Comparison of ENCODE assay signal across 8 cellular contexts in the genomic region with DNA sequence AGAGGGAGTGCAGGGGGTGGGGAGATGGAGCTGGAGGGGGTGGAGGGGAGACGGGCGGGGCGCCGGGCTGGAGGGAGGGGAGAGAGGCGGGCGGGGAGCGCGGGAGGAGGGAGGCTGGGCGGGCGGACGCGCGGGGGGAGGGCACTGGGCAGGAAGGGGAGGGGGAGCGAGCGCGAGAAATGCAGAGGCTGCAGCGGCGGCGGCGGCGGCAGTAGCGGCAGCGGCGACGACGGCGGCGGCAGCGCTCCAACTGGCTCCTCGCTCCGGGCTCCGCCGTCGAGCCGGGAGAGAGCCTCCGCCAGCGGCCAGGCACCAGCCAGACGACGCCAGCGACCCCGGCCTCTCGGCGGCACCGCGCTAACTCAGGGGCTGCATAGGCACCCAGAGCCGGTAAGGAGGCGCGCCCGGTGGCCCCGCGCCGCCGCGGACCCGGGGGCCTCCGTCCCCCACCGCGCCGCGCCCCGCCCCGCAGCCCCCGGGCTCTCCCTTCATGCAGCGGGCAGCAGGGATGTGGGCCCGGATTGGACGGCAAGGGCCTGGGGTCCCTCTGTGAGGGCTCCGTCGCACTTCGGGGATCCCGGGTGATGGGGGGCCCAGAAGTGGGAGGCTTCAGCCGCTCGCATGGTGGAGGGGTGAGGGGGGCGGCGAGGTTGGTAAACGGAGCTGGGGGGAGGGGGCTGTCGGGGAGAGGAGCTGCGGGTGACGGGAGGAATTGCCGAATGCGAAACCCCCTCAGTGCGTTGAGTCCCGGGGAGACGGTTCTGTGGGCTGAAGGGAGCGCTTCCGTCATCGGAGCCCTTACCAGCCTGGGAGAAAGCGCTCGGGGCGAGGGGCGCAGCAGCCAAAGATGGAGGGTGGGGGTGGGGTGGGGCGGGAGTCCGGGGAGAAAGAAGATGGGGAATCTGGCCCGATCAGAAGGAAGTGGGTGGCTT. TPM values are rescaled to one million over a fixed set of nuclear protein-coding genes. Genes with fewer than 3 reads are reported as not detected.
DNase-seq lines count a peak whose midpoint lies in the region; ATAC-seq and TF ChIP-seq lines count a peak whose summit lies in the region.

A gene with protein sequence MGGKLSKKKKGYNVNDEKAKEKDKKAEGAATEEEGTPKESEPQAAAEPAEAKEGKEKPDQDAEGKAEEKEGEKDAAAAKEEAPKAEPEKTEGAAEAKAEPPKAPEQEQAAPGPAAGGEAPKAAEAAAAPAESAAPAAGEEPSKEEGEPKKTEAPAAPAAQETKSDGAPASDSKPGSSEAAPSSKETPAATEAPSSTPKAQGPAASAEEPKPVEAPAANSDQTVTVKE (plus strand): TSS at position 211 of the 932 bp plus-strand sequence. CDS start 57,586 bp downstream, outside the sequence.

- H3K14ac ChIP-seq in neuronal stem cell (ENCODE audit: low read length), result no peak within 1 kb of the TSS

- H2BK15ac ChIP-seq in neuronal stem cell (ENCODE audit: low read length), result peak within 1 kb of the TSS; percentile 72

- H3K9ac ChIP-seq in neuronal stem cell (ENCODE audit: low read depth, low read length, poor library complexity), result peak within 1 kb of the TSS; percentile 97

- peak; percentile 35 for ATAC-seq in HG03039 (IDR thresholded peaks at IDR 0.05; ENCODE audit: unreplicated experiment)

- H2AFZ ChIP-seq in neuronal stem cell (ENCODE audit: low read length), result peak within 1 kb of the TSS; percentile 94

- WGBS in neuronal stem cell (ENCODE audit: extremely low coverage in 2 of 2, insufficient read length in 2 of 2, insufficient replicate concordance in 1 of 2), 2 donors, result no CpG with 5 or more reads among the region's 93 CpGs

- H3K4me3 Mint-ChIP-seq in activated naive CD4-positive, alpha-beta T cell treated with anti-CD3 and anti-CD28 coated beads for 36 hours, result peak within 1 kb of the TSS; percentile 47

- no peak for TF ChIP-seq CTCF in AG04450 (IDR thresholded peaks at IDR 0.05; ENCODE audit: low read depth, low read length)

- H3K4me3 ChIP-seq in AG04450 (ENCODE audit: low read depth, low read length) (peak within 1 kb of the TSS; percentile 95), neuronal stem cell (ENCODE audit: low read length in 2 of 2) (peak within 1 kb of the TSS; percentile 81 to 87)

- H2BK5ac ChIP-seq in neuronal stem cell (ENCODE audit: low read length), result peak within 1 kb of the TSS; percentile 72

- peaks cover 14% of the 10 kb centered on the region for H3K4me1 Mint-ChIP-seq in activated naive CD4-positive, alpha-beta T cell treated with anti-CD3 and anti-CD28 coated beads for 36 hours (ENCODE audit: low read depth)

- H3K18ac ChIP-seq in neuronal stem cell (ENCODE audit: low read length), result peak within 1 kb of the TSS; percentile 98

- DNase-seq in AG04450 (ENCODE audit: low read depth, low spot score), result no peak
- DNase-seq in NCI-H526 (lab: John Stamatoyannopoulos, UW), result peak; percentile 35 to 88
- DNase-seq in activated naive CD4-positive, alpha-beta T cell treated with anti-CD3 and anti-CD28 coated beads for 36 hours, result peak; percentile 48
- DNase-seq in glomerular visceral epithelial cell (ENCODE audit: extremely low spot score), result peak; percentile 86
- peak; percentile 80 for DNase-seq in neuronal stem cell (ENCODE audit: low spot score)
- DNase-seq in RKO (ENCODE audit: low spot score), result no peak

- H4K91ac ChIP-seq in neuronal stem cell (ENCODE audit: low read depth, low read length, poor library complexity), result peak within 1 kb of the TSS; percentile 73

- peaks cover 2% of the 10 kb centered on the region for H3K36me3 Mint-ChIP-seq in activated naive CD4-positive, alpha-beta T cell treated with anti-CD3 and anti-CD28 coated beads for 36 hours (ENCODE audit: low read depth)

- H2AK5ac ChIP-seq in neuronal stem cell (ENCODE audit: low read depth, low read length), result peak within 1 kb of the TSS; percentile 93

- peaks cover 45% of the 10 kb centered on the region for H3K27me3 Mint-ChIP-seq in activated naive CD4-positive, alpha-beta T cell treated with anti-CD3 and anti-CD28 coated beads for 36 hours (ENCODE audit: low read depth)

- no peaks in the 10 kb centered on the region for H3K9me3 Mint-ChIP-seq in activated naive CD4-positive, alpha-beta T cell treated with anti-CD3 and anti-CD28 coated beads for 36 hours

- CTCF ChIA-PET in AG04450 (lab: Charles Lee), result interaction anchor here (0.6 to 4.5 kb wide), 14 partner anchors 35 to 1087 kb away, joined by 3 to 142 read pairs (median 8); no protein-coding TSS in a partner anchor
- CTCF ChIA-PET in activated naive CD4-positive, alpha-beta T cell treated with anti-CD3 and anti-CD28 coated beads for 36 hours (lab: Charles Lee), result interaction anchor here (0.6 to 1.5 kb wide), 4 partner anchors 12 to 131 kb away, joined by 3 to 5 read pairs (median 3); no protein-coding TSS in a partner anchor

- POLR2A ChIA-PET in AG04450 (lab: Yijun Ruan, JAX), result interaction anchor here (0.5 to 1.4 kb wide), 8 partner anchors 8 to 164 kb away, joined by 3 to 10 read pairs (median 4); no protein-coding TSS in a partner anchor

- no peaks in the 10 kb centered on the region for H3K9me3 ChIP-seq in AG04450 (ENCODE audit: control insufficient read depth, insufficient read depth, low read length)
- H3K9me3 ChIP-seq in neuronal stem cell (replicated peaks in 1 of 2; ENCODE audit: control insufficient read depth in 2 of 2, insufficient read depth in 1 of 2, low read depth in 1 of 2, low read length in 2 of 2), result peaks cover 0 to 5% of the 10 kb centered on the region in 2 donors

- peak within 1 kb of the TSS; percentile 66 for H2BK12ac ChIP-seq in neuronal stem cell (ENCODE audit: low read length)

- H3K23ac ChIP-seq in neuronal stem cell (ENCODE audit: low read depth, low read length, poor library complexity), result peak within 1 kb of the TSS; percentile 94

- no peaks in the 10 kb centered on the region for H3K27me3 ChIP-seq in AG04450 (ENCODE audit: control insufficient read depth, insufficient read depth, low read length)
- H3K27me3 ChIP-seq in neuronal stem cell (ENCODE audit: control insufficient read depth in 3 of 3, insufficient read depth in 3 of 3, low read depth in 1 of 3, low read length in 3 of 3), result no peaks in the 10 kb centered on the region

- peak within 1 kb of the TSS; percentile 69 for H2BK120ac ChIP-seq in neuronal stem cell (ENCODE audit: low read depth, low read length)

- no peaks in the 10 kb centered on the region for H3K79me1 ChIP-seq in neuronal stem cell (ENCODE audit: low read depth, low read length)

- H3K4me1 ChIP-seq in neuronal stem cell (ENCODE audit: control insufficient read depth in 2 of 2, insufficient read depth in 1 of 2, low read depth in 1 of 2, low read length in 2 of 2), result peaks cover 4 to 5% of the 10 kb centered on the region in 2 donors

- peak; percentile 57 for TF ChIP-seq POLR2A in GM18526 (IDR thresholded peaks at IDR 0.05; ENCODE audit: extremely low read depth, insufficient read length)

- H3K4ac ChIP-seq in neuronal stem cell (ENCODE audit: low read length), result peak within 1 kb of the TSS; percentile 61

- intact Hi-C loops in activated naive CD4-positive, alpha-beta T cell treated with anti-CD3 and anti-CD28 coated beads for 36 hours (cut with micrococcal nuclease), result loop anchor here (2.0 kb wide), 1 partner anchor 1087 kb away; no protein-coding TSS in a partner anchor

- peak within 1 kb of the TSS; percentile 84 for H3K27ac ChIP-seq in AG04450 (ENCODE audit: low read depth, low read length)
- H3K27ac ChIP-seq in neuronal stem cell (replicated peaks; ENCODE audit: low read length), result peak within 1 kb of the TSS; percentile 75

- H3K4me2 ChIP-seq in neuronal stem cell (ENCODE audit: insufficient read depth, low read length, poor library complexity, severe bottlenecking), result peak within 1 kb of the TSS; percentile 88

- H3K27ac Mint-ChIP-seq in activated naive CD4-positive, alpha-beta T cell treated with anti-CD3 and anti-CD28 coated beads for 36 hours, result no peak within 1 kb of the TSS

- peaks cover 0 to 30% of the 10 kb centered on the region in 2 donors for H3K36me3 ChIP-seq in neuronal stem cell (replicated peaks in 1 of 2; ENCODE audit: control insufficient read depth in 2 of 2, insufficient read depth in 2 of 2, low read length in 2 of 2)

- H4K8ac ChIP-seq in neuronal stem cell (ENCODE audit: low read depth, low read length), result no peak within 1 kb of the TSS

RNA-seq across cellular contexts. Expression of the gene that starts here (rescaled TPM):
- polyA plus RNA-seq in AG04450 (2011; rRNA removed), result 181 and 227 TPM in 2 replicates
- 32.9 and 47.9 TPM in 2 replicates for polyA minus RNA-seq in AG04450 (2011; rRNA and poly(A)+ RNA removed)
- total RNA-seq in activated naive CD4-positive, alpha-beta T cell treated with anti-CD3 and anti-CD28 coated beads for 36 hours, result under 1 TPM; 0.62 to 0.94 TPM
- polyA plus RNA-seq in neuronal stem cell (2013, experiment 1 of 2), result 313 TPM
- 331 TPM for polyA plus RNA-seq in neuronal stem cell (2013, experiment 2 of 2)

Comparison
In these comparisons a context has a peak if more than half of its experiments do, and no peak if none do; other contexts are left out.
1. Peak in DNase-seq in activated naive CD4-positive, alpha-beta T cell treated with anti-CD3 and anti-CD28 coated beads for 36 hours; RNA of the gene not detected or under 1 TPM.
2. DNase-seq: peak in NCI-H526 (2 of 2), glomerular visceral epithelial cell (single experiment) and neuronal stem cell (single experiment); none in AG04450 (single experiment) and RKO (single experiment).